Comparison of ENCODE assay signal across 13 cellular contexts in genomic region chr4:147578057-147578476, GRCh38. TPM values are rescaled to one million over a fixed set of nuclear protein-coding genes. Genes with fewer than 3 reads are reported as not detected.
DNase-seq lines count a peak whose midpoint lies in the region; ATAC-seq and TF ChIP-seq lines count a peak whose summit lies in the region.
"Had no signal": no experiment of that assay in that cellular context is flagged by ENCODE, and none has a peak within 500 bp of the region (broad histone marks: within the 10 kb centered on the region; RNA-seq: fewer than 3 reads in every experiment).

No MANE protein-coding gene starts in this region.

- H3K36me3 Mint-ChIP-seq in chondrocyte (ENCODE audit: low read depth): peaks cover 1% of the 10 kb centered on the region

- peaks cover 42% of the 10 kb centered on the region for H3K4me1 Mint-ChIP-seq in chondrocyte (ENCODE audit: low read depth)

- TF ChIP-seq RAD21 in Ishikawa (IDR thresholded peaks at IDR 0.05; ENCODE audit: low read depth): no peak

- H3K27ac Mint-ChIP-seq in chondrocyte (ENCODE audit: unreplicated experiment): peak overlapping the region; percentile 82
- H3K27ac Mint-ChIP-seq: activated CD4-positive, alpha-beta memory T cell treated with anti-CD3 and anti-CD28 coated beads, Interleukin-2, amount 10 ng/mL, durations not matched to agents 7 days and 5 days had no signal

- no peaks in the 10 kb centered on the region for H3K27me3 Mint-ChIP-seq in chondrocyte (ENCODE audit: low read depth)

- ATAC-seq in GM18511 (IDR thresholded peaks at IDR 0.05; ENCODE audit: unreplicated experiment) (no peak), HG02884 (IDR thresholded peaks at IDR 0.05; ENCODE audit: unreplicated experiment) (no peak)

- peak; percentile 95 for DNase-seq in COLO829 (ENCODE audit: low spot score)
- DNase-seq in chondrocyte (ENCODE audit: low spot score): no peak
- DNase-seq in myocyte (ENCODE audit: low read depth): peak; percentile 97
- no peak for DNase-seq in NCI-H345 (lab: John Stamatoyannopoulos, UW)
- DNase-seq in KG1 (lab: John Stamatoyannopoulos, UW): no peak
- DNase-seq: activated CD4-positive, alpha-beta memory T cell treated with anti-CD3 and anti-CD28 coated beads, Interleukin-2, amount 10 ng/mL, durations not matched to agents 7 days and 5 days; DND-41; NCI-H1092 treated with DMSO at 0.1 percent for 48 hours; RPMI8226; stimulated activated CD4-positive, alpha-beta T cell treated with anti-CD3 and anti-CD28 coated beads, Interleukin-12 subunit alpha, Interleukin-12 subunit beta, amount 100 ng/mL, for 4 hours had no signal

- no peaks in the 10 kb centered on the region for H3K9me3 Mint-ChIP-seq in chondrocyte (ENCODE audit: low read depth)

- peak; percentile 74; the same call in 1 of the 2 replicates for TF ChIP-seq EP300 in Ishikawa (IDR thresholded peaks at IDR 0.05; ENCODE audit: borderline replicate concordance)

- no peak for TF ChIP-seq CTCF in chondrocyte (IDR thresholded peaks at IDR 0.05)

- no peak overlapping the region for H3K4me3 Mint-ChIP-seq in chondrocyte (ENCODE audit: unreplicated experiment)
- H3K4me3 Mint-ChIP-seq: activated CD4-positive, alpha-beta memory T cell treated with anti-CD3 and anti-CD28 coated beads, Interleukin-2, amount 10 ng/mL, durations not matched to agents 7 days and 5 days had no signal

TF ChIP-seq in Ishikawa, 13 proteins besides CTCF, POLR2A, EP300 and RAD21:
- TF ChIP-seq TCF12 (IDR thresholded peaks at IDR 0.05; ENCODE audit: low read depth): peak; percentile 77
- no peak for TF ChIP-seq EGR1 (IDR thresholded peaks at IDR 0.05)
- TF ChIP-seq NFIC (IDR thresholded peaks at IDR 0.05): peak; percentile 67
- TF ChIP-seq CREB1 (IDR thresholded peaks at IDR 0.05; ENCODE audit: low read depth): no peak
- TF ChIP-seq TEAD4 (IDR thresholded peaks at IDR 0.05): peak; percentile 71
- peak; percentile 62 for TF ChIP-seq CEBPB (IDR thresholded peaks at IDR 0.05)
- peak; percentile 67 for TF ChIP-seq YY1 (IDR thresholded peaks at IDR 0.05; ENCODE audit: low read depth)
- TF ChIP-seq FOXM1 (IDR thresholded peaks at IDR 0.05; ENCODE audit: borderline replicate concordance, low read depth): 0 out of 2 replicates have a peak, but pooled peaks have one; percentile 23
- TF ChIP-seq REST (IDR thresholded peaks at IDR 0.05; ENCODE audit: low read depth): no peak
- no peak for TF ChIP-seq ZBTB7A (IDR thresholded peaks at IDR 0.05; ENCODE audit: low read depth)
- TF ChIP-seq USF1 (IDR thresholded peaks at IDR 0.05): peak; percentile 93
- TF ChIP-seq TAF1 (IDR thresholded peaks at IDR 0.05; ENCODE audit: low read depth): no peak
- TF ChIP-seq MAX (IDR thresholded peaks at IDR 0.05): peak; percentile 57
TF ChIP-seq in Ishikawa: peak in this region for 8.

RNA-seq across cellular contexts. Expression of gene TMEM184C, which starts 39.1 kb away (rescaled TPM):
- 35.3 to 40.8 TPM (median 39.3 TPM) in 3 replicates for total RNA-seq in chondrocyte
- total RNA-seq in myocyte: 35.4 and 36.1 TPM in 2 replicates
- 29.9 TPM for polyA plus RNA-seq in myocyte (2012)

Comparison
In these comparisons a context has a peak if more than half of its experiments do, and no peak if none do; other contexts are left out.
1. DNase-seq: peak in COLO829 (single experiment) and myocyte (single experiment); none in chondrocyte (single experiment), NCI-H345 (single experiment) and KG1 (single experiment).